In the genomic region with DNA sequence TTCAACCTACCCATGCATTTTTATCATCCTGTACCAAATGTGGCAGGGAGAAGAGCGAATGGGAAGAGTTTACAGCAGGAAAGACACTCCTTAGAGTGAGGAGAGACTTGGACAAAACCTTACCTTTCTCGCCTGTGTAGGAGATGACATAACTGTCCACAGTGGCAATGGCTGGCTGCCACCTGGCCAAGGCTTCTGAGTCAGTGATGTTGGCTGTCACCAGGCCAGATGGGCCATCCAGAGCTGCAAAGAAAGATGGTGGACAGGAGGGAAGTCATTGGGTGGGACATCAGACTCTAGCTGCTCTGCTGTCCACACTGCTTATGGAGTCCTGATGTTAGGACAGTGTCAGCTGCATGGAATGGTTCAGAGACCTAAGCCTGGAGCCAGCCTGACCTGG, we compare ENCODE assay signal across 16 cellular contexts.
"Had no signal": no experiment of that assay in that cellular context is flagged by ENCODE, and none has a peak within 500 bp of the region (broad histone marks: within the 10 kb centered on the region; RNA-seq: fewer than 3 reads in every experiment).

No MANE protein-coding gene starts in this region.

- ATAC-seq: activated CD4-positive, CD25-positive, alpha-beta regulatory T cell treated with anti-CD3 and anti-CD28 coated beads, Interleukin-2, amount 50 U/mL, for 24 hours; activated CD8-positive, alpha-beta memory T cell treated with anti-CD3 and anti-CD28 coated beads, Interleukin-2, amount 10 ng/mL, durations not matched to agents 7 days and 5 days; mucosa of descending colon; psoas muscle; stimulated activated naive CD8-positive, alpha-beta T cell treated with anti-CD3 and anti-CD28 coated beads, Interleukin-15, Interleukin-2, amounts not matched to agents 100 U/mL and 50 U/mL, for 24 hours had no signal

- H3K27ac ChIP-seq: psoas muscle, SJCRH30 had no signal

- H3K4me1 ChIP-seq: psoas muscle, SJCRH30 had no signal

- H3K27me3 ChIP-seq: SJCRH30 had no signal

- DNase-seq: activated CD4-positive, alpha-beta T cell treated with anti-CD3 and anti-CD28 coated beads, Interleukin-2, amount 50 U/mL, for 4 hours; activated CD8-positive, alpha-beta memory T cell treated with anti-CD3 and anti-CD28 coated beads, Interleukin-2, amount 10 ng/mL, durations not matched to agents 7 days and 5 days; activated gamma-delta T cell treated with Interleukin-2 at 50 U/mL for 16 hours; activated T-cell treated with anti-CD3 and anti-CD28 coated beads, Interleukin-2, amount 50 U/mL, for 24 hours; cortex of kidney; effector memory CD4-positive, alpha-beta T cell; immature natural killer cell; mucosa of descending colon; occipital lobe; SJCRH30; stimulated activated CD4-positive, alpha-beta T cell treated with anti-CD3 and anti-CD28 coated beads, Interleukin-2, amount 100 ng/mL, for 48 hours; stimulated activated naive CD8-positive, alpha-beta T cell treated with anti-CD3 and anti-CD28 coated beads, Interleukin-15, Interleukin-2, amounts not matched to agents 100 U/mL and 50 U/mL, for 24 hours; SW 1271 had no signal

- H3K9me3 ChIP-seq: mucosa of descending colon, psoas muscle, SJCRH30 had no signal

- H3K4me3 ChIP-seq: lung, mucosa of descending colon, psoas muscle, SJCRH30 had no signal
